26 cellular contexts compared by ENCODE assay signal in the genomic region with DNA sequence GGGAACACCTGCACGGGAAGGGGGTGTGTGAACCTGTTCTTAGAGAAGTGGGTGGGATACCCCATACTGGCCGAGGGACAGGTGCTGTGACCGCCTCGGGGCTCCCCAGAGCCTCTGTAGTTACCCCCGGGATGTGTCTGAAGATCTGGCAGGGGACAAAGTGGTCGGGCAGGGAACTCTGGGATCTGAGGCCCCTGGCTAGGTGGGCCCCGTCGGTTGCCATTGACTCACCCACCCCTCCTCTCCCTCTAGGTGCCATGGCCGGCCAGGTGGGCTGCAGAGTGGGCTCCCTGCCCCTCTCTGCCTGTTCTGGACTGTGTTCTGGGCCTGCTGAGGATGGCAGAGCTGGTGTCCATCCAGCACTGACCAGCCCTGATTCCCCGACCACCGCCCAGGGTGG. TPM values are rescaled to one million over a fixed set of nuclear protein-coding genes. Genes with fewer than 3 reads are reported as not detected.
DNase-seq lines count a peak whose midpoint lies in the region; ATAC-seq, FAIRE-seq and TF ChIP-seq lines count a peak whose summit lies in the region.
"Had no signal": no experiment of that assay in that cellular context is flagged by ENCODE, and none has a peak within 500 bp of the region (broad histone marks: within the 10 kb centered on the region; RNA-seq: fewer than 3 reads in every experiment).

No MANE protein-coding gene starts in this region.

- no peak overlapping the region for H2BK20ac ChIP-seq in H1 (ENCODE audit: low read length)

- H3K4me3 ChIP-seq in A549 (no peak overlapping the region), HEK293 (ENCODE audit: low read depth, low read length) (no peak overlapping the region), H1 (ENCODE audit: extremely low read depth in 1 of 4, insufficient read depth in 2 of 4, low read depth in 3 of 4, low read length in 4 of 4) (no peak overlapping the region), neuronal stem cell (ENCODE audit: low read length in 2 of 2) (no peak overlapping the region)
- H3K4me3 ChIP-seq: GM23338, HAP-1 had no signal

- H4K20me1 ChIP-seq in H1 (replicated peaks in 1 of 2; ENCODE audit: control insufficient read depth in 1 of 2, insufficient read depth in 2 of 2, low read length in 2 of 2) = no peaks in the 10 kb centered on the region

- no peak overlapping the region for H4K5ac ChIP-seq in H1 (ENCODE audit: insufficient read length, low read depth, low read length)

- FAIRE-seq in A549 (lab: Jason Lieb, UNC) = no peak
- no peak for FAIRE-seq in H1 (lab: Jason Lieb, UNC)
- FAIRE-seq: A204.1, GM12891, GM18507, H54 had no signal

- H3K4me3 Mint-ChIP-seq in activated naive CD8-positive, alpha-beta T cell treated with anti-CD3 and anti-CD28 coated beads for 36 hours = no peak overlapping the region
- H3K4me3 Mint-ChIP-seq: CD4-positive, alpha-beta T cell; CD8-positive, alpha-beta memory T cell; GM23338 had no signal

- POLR2A ChIA-PET in A549 (lab: Yijun Ruan, JAX) (no interaction called here), HEK293 (lab: Yijun Ruan, JAX) (no interaction called here), H1 (lab: Charles Lee; ENCODE audit: partially characterized antibody) (no interaction called here)

- H4K91ac ChIP-seq in H1 (replicated peaks; ENCODE audit: insufficient read length, low read length) (no peak overlapping the region), neuronal stem cell (ENCODE audit: low read depth, low read length, poor library complexity) (no peak overlapping the region)

- H3K4me1 ChIP-seq in A549 (peaks cover 58% of the 10 kb centered on the region), HEK293 (ENCODE audit: control insufficient read depth, insufficient read depth, low read length) (no peaks in the 10 kb centered on the region), H1 (replicated peaks in 1 of 4; ENCODE audit: control insufficient read depth in 3 of 4, insufficient read depth in 4 of 4, low read length in 3 of 4) (peaks cover 0 to 8% (median 5%) of the 10 kb centered on the region in 4 experiments; a peak in 4 of 7 replicates), neuronal stem cell (ENCODE audit: control insufficient read depth in 2 of 2, insufficient read depth in 1 of 2, low read depth in 1 of 2, low read length in 2 of 2) (peaks cover 9 to 27% of the 10 kb centered on the region in 2 donors)
- H3K4me1 ChIP-seq: HAP-1 had no signal

- H3K9me3 ChIP-seq in A549 (no peaks in the 10 kb centered on the region), HEK293 (ENCODE audit: control insufficient read depth, insufficient read depth, low read depth, low read length) (no peaks in the 10 kb centered on the region), H1 (ENCODE audit: insufficient read depth in 2 of 2, low read depth in 1 of 2, low read length in 1 of 2) (no peaks in the 10 kb centered on the region), neuronal stem cell (replicated peaks in 1 of 2; ENCODE audit: control insufficient read depth in 2 of 2, insufficient read depth in 1 of 2, low read depth in 1 of 2, low read length in 2 of 2) (no peaks in the 10 kb centered on the region)
- H3K9me3 ChIP-seq: BE2C, HAP-1 had no signal

- H3K9me3 Mint-ChIP-seq in activated naive CD8-positive, alpha-beta T cell treated with anti-CD3 and anti-CD28 coated beads for 36 hours = no peaks in the 10 kb centered on the region
- H3K9me3 Mint-ChIP-seq: CD4-positive, alpha-beta T cell; CD8-positive, alpha-beta memory T cell; GM23338 had no signal

- H3K56ac ChIP-seq in H1 (replicated peaks; ENCODE audit: insufficient read length, low read depth, low read length) = no peak overlapping the region

- no peak overlapping the region for H2AFZ ChIP-seq in H1 (ENCODE audit: low read length)
- no peak overlapping the region for H2AFZ ChIP-seq in neuronal stem cell (ENCODE audit: low read length)
- H2AFZ ChIP-seq: GM23338 had no signal

- H2BK15ac ChIP-seq in H1 (ENCODE audit: low read length) (no peak overlapping the region), neuronal stem cell (ENCODE audit: low read length) (no peak overlapping the region)

- H3K18ac ChIP-seq in H1 (ENCODE audit: extremely low read depth, low read length) (no peak overlapping the region), neuronal stem cell (ENCODE audit: low read length) (no peak overlapping the region)

- no peaks in the 10 kb centered on the region for H3K36me3 Mint-ChIP-seq in activated naive CD8-positive, alpha-beta T cell treated with anti-CD3 and anti-CD28 coated beads for 36 hours
- H3K36me3 Mint-ChIP-seq: CD8-positive, alpha-beta memory T cell had no signal

- no peak for TF ChIP-seq EP300 in A549 (IDR thresholded peaks at IDR 0.05)
- no peak for TF ChIP-seq EP300 in H1 (IDR thresholded peaks at IDR 0.05; ENCODE audit: borderline replicate concordance in 1 of 2, low read depth in 2 of 2, low read length in 2 of 2)

- peak overlapping the region; percentile 68; the same call in 1 of the 2 replicates for H4K8ac ChIP-seq in H1 (ENCODE audit: extremely low read depth, insufficient read depth, low read length)
- H4K8ac ChIP-seq in neuronal stem cell (ENCODE audit: low read depth, low read length) = no peak overlapping the region

- TF ChIP-seq RAD21 in A549 (conservative IDR thresholded peaks at IDR 0.05 in 1 of 2, IDR thresholded peaks at IDR 0.05 in 1 of 2) (no peak), H1 (IDR thresholded peaks at IDR 0.05 in 1 of 2, conservative IDR thresholded peaks at IDR 0.05 in 1 of 2; ENCODE audit: low read depth in 2 of 2, low read length in 2 of 2) (no peak)

- H3K27me3 ChIP-seq in H1 (replicated peaks in 1 of 4; ENCODE audit: control insufficient read depth in 3 of 4, extremely low read depth in 1 of 4, insufficient read depth in 3 of 4, low read length in 3 of 4) (no peaks in the 10 kb centered on the region), neuronal stem cell (ENCODE audit: control insufficient read depth in 3 of 3, insufficient read depth in 3 of 3, low read depth in 1 of 3, low read length in 3 of 3) (no peaks in the 10 kb centered on the region)
- H3K27me3 ChIP-seq: BE2C had no signal

- DNase-seq in A549 (ENCODE audit: low read depth in 1 of 2, low spot score in 1 of 2) = no peak
- DNase-seq in H1 (ENCODE audit: low read depth in 1 of 2, low spot score in 2 of 2) = no peak
- no peak for DNase-seq in neuronal stem cell (ENCODE audit: low spot score)
- DNase-seq in stimulated activated naive CD4-positive, alpha-beta T cell treated with Interleukin-2 at 50 U/mL for 16 hours (lab: John Stamatoyannopoulos, UW) = no peak
- DNase-seq in NCI-H1417 (lab: John Stamatoyannopoulos, UW) = no peak
- no peak for DNase-seq in activated CD4-positive, alpha-beta T cell treated with anti-CD3 and anti-CD28 coated beads for 1 hour
- DNase-seq in activated naive CD8-positive, alpha-beta T cell treated with anti-CD3 and anti-CD28 coated beads for 36 hours = no peak
- DNase-seq: ACHN; AML-193; BE2C; Calu3; CD4-positive, alpha-beta T cell; CD8-positive, alpha-beta memory T cell; COR-L47; DMS53; GF-D8 had no signal

- TF ChIP-seq POLR2A in A549 (IDR thresholded peaks at IDR 0.05; ENCODE audit: low read length) = no peak
- no peak for TF ChIP-seq POLR2A in H1 (IDR thresholded peaks at IDR 0.05; ENCODE audit: control extremely low read depth in 1 of 2, low read depth in 2 of 2, low read length in 2 of 2)

- H2BK5ac ChIP-seq in H1 (ENCODE audit: low read depth, low read length) (no peak overlapping the region), neuronal stem cell (ENCODE audit: low read length) (peak overlapping the region; percentile 8)

- ATAC-seq in A549 = no peak
- ATAC-seq: GM23338 had no signal

- H2BK12ac ChIP-seq in H1 (ENCODE audit: low read depth, low read length) = no peak overlapping the region
- H2BK12ac ChIP-seq in neuronal stem cell (ENCODE audit: low read length) = no peak overlapping the region

- peak overlapping the region; percentile 17 to 99; a peak in 4 of 6 replicates for H3K27ac ChIP-seq in A549
- H3K27ac ChIP-seq in HEK293 (ENCODE audit: extremely low read depth, low read depth, low read length) = no peak overlapping the region
- no peak overlapping the region for H3K27ac ChIP-seq in H1 (ENCODE audit: low read depth, low read length)
- H3K27ac ChIP-seq in neuronal stem cell (replicated peaks; ENCODE audit: low read length) = no peak overlapping the region
- H3K27ac ChIP-seq: 22Rv1, C4-2B had no signal

- CTCF ChIA-PET in A549 (lab: Yijun Ruan, JAX) (interaction anchor here (1.4 to 11.7 kb wide), 4 partner anchors 9 to 57 kb away, joined by 3 to 131 read pairs (median 32); a partner anchor contains a TSS), HEK293 (lab: Yijun Ruan, JAX) (no interaction called here), H1 (lab: Charles Lee; ENCODE audit: partially characterized antibody) (interaction anchor here (0.8 to 10.9 kb wide), 6 partner anchors 10 to 52 kb away, joined by 3 to 199 read pairs (median 3); no protein-coding TSS in a partner anchor)

- H3K36me3 ChIP-seq in HEK293 (ENCODE audit: control insufficient read depth in 2 of 2, insufficient read depth in 1 of 2, low read length in 2 of 2) = no peaks in the 10 kb centered on the region
- H3K36me3 ChIP-seq in H1 (ENCODE audit: control insufficient read depth in 2 of 4, insufficient read depth in 4 of 4, low read length in 3 of 4) = no peaks in the 10 kb centered on the region
- no peaks in the 10 kb centered on the region for H3K36me3 ChIP-seq in neuronal stem cell (replicated peaks in 1 of 2; ENCODE audit: control insufficient read depth in 2 of 2, insufficient read depth in 2 of 2, low read length in 2 of 2)
- H3K36me3 ChIP-seq: BE2C, HAP-1 had no signal

- H3K14ac ChIP-seq in H1 (ENCODE audit: insufficient read length) = no peak overlapping the region
- no peak overlapping the region for H3K14ac ChIP-seq in neuronal stem cell (ENCODE audit: low read length)

- no peaks in the 10 kb centered on the region for H3K4me1 Mint-ChIP-seq in activated naive CD8-positive, alpha-beta T cell treated with anti-CD3 and anti-CD28 coated beads for 36 hours

- 87% methylated on average over 10 of the region's 11 CpGs for WGBS in A549 (ENCODE audit: missing lambda C conversion rate)
- WGBS in H1 (ENCODE audit: extremely low coverage in 1 of 2, insufficient coverage in 1 of 2, insufficient read length in 1 of 2, insufficient replicate concordance in 2 of 2, low coverage in 1 of 2, low lambda C conversion rate in 2 of 2, missing lambda C conversion rate in 1 of 2), 2 experiments = 96% methylated on average over 11 of the region's 11 CpGs; no CpG with 5 or more reads in 1 of the 2 experiments
- WGBS in neuronal stem cell (ENCODE audit: extremely low coverage in 2 of 2, insufficient read length in 2 of 2, insufficient replicate concordance in 1 of 2), 2 donors = no CpG with 5 or more reads among the region's 11 CpGs

- no peak overlapping the region for H3K23ac ChIP-seq in H1 (ENCODE audit: insufficient read length)
- peak overlapping the region; percentile 25 for H3K23ac ChIP-seq in neuronal stem cell (ENCODE audit: low read depth, low read length, poor library complexity)

- H3K9ac ChIP-seq in H1 (replicated peaks in 1 of 4; ENCODE audit: extremely low read depth in 1 of 4, low read depth in 3 of 4, low read length in 3 of 4) = no peak overlapping the region
- H3K9ac ChIP-seq in neuronal stem cell (ENCODE audit: low read depth, low read length, poor library complexity) = no peak overlapping the region

- no peaks in the 10 kb centered on the region for H3K79me2 ChIP-seq in H1 (ENCODE audit: control insufficient read depth in 1 of 2, insufficient read depth in 2 of 2, low read length in 2 of 2)

- H3K27me3 Mint-ChIP-seq in activated naive CD8-positive, alpha-beta T cell treated with anti-CD3 and anti-CD28 coated beads for 36 hours = peaks cover 1% of the 10 kb centered on the region

- H3K23me2 ChIP-seq in H1 (ENCODE audit: low read depth, low read length) = no peaks in the 10 kb centered on the region

- H2AK5ac ChIP-seq in H1 (ENCODE audit: low read depth, low read length) (no peak overlapping the region), neuronal stem cell (ENCODE audit: low read depth, low read length) (peak overlapping the region; percentile 47)

- no peak overlapping the region for H3K27ac Mint-ChIP-seq in activated naive CD8-positive, alpha-beta T cell treated with anti-CD3 and anti-CD28 coated beads for 36 hours
- H3K27ac Mint-ChIP-seq: CD4-positive, alpha-beta T cell; CD8-positive, alpha-beta memory T cell; GM23338 had no signal

- H3K4me2 ChIP-seq in A549 = no peak overlapping the region
- no peak overlapping the region for H3K4me2 ChIP-seq in H1 (ENCODE audit: insufficient read depth in 1 of 2, low read depth in 2 of 2, low read length in 2 of 2)
- no peak overlapping the region for H3K4me2 ChIP-seq in neuronal stem cell (ENCODE audit: insufficient read depth, low read length, poor library complexity, severe bottlenecking)
- H3K4me2 ChIP-seq: GM23338 had no signal

- H3K79me1 ChIP-seq in H1 (ENCODE audit: low read depth, low read length) (no peaks in the 10 kb centered on the region), neuronal stem cell (ENCODE audit: low read depth, low read length) (no peaks in the 10 kb centered on the region)

- no peak overlapping the region for H2BK120ac ChIP-seq in H1 (replicated peaks; ENCODE audit: low read depth, low read length)
- no peak overlapping the region for H2BK120ac ChIP-seq in neuronal stem cell (ENCODE audit: low read depth, low read length)

- TF ChIP-seq CTCF in A549 (IDR thresholded peaks at IDR 0.05) (no peak), HEK293 (tag by site-specific recombination; IDR thresholded peaks at IDR 0.05) (no peak), H1 (IDR thresholded peaks at IDR 0.05; ENCODE audit: control extremely low read depth in 1 of 3, insufficient read depth in 1 of 3, low read depth in 1 of 3, low read length in 3 of 3) (no peak)

- H3K4ac ChIP-seq in H1 (replicated peaks; ENCODE audit: insufficient read length, low read depth, low read length) = no peak overlapping the region
- H3K4ac ChIP-seq in neuronal stem cell (ENCODE audit: low read length) = no peak overlapping the region

RNA-seq across cellular contexts. Expression of a gene that starts 4.3 kb away (rescaled TPM):
- 0.63 and 0.81 TPM in 2 replicates for polyA plus RNA-seq in A549 (2011; rRNA removed)
- 0.70 and 1.2 TPM in 2 replicates for polyA plus RNA-seq in A549 (2012; cell fraction: cytosol; rRNA removed)
- polyA plus RNA-seq in A549 (2012; cell fraction: nucleus; rRNA removed) = 16.7 and 18.5 TPM in 2 replicates
- polyA plus RNA-seq in A549 (2017; fragmentation: RNase III; extraction: RNeasy Plus Mini Kit Qiagen cat#74134 plus additional on column Dnase treatment) = 3.2 to 4.9 TPM (median 4.9 TPM) in 3 replicates
- polyA minus RNA-seq in A549 (2011; rRNA and poly(A)+ RNA removed) = 0.33 and 0.63 TPM in 2 replicates
- 0.41 TPM in 1 of 2 replicates, not detected in the other for total RNA-seq in H1 (2021; fragmentation: NEBNext Ultra II Directional; extraction: Animal tissue kit (Norgen Biotek cat#: 25700))
- polyA plus RNA-seq in H1 (2011; rRNA removed) = 0.11 and 0.16 TPM in 2 replicates
- polyA plus RNA-seq in H1 (2011; cell fraction: cytosol; rRNA removed) = 0.16 TPM
- polyA plus RNA-seq in H1 (2011; cell fraction: nucleus; rRNA removed) = 0.77 TPM
- 0.19 TPM in 1 of 4 replicates, not detected in the others for polyA plus RNA-seq in H1 (2012, experiment 1 of 2)
- polyA plus RNA-seq in H1 (2012, experiment 2 of 2) = not detected
- 0.06 TPM for polyA plus RNA-seq in H1 (2013, experiment 1 of 2)
- polyA plus RNA-seq in H1 (2013, experiment 2 of 2) = 0.06 TPM
- not detected in 2 replicates for polyA minus RNA-seq in H1 (2011; rRNA and poly(A)+ RNA removed)
- polyA minus RNA-seq in H1 (2011; cell fraction: cytosol; rRNA and poly(A)+ RNA removed) = not detected
- not detected for polyA minus RNA-seq in H1 (2011; cell fraction: nucleus; rRNA and poly(A)+ RNA removed)
- polyA plus RNA-seq in neuronal stem cell (2013, experiment 1 of 2) = 0.03 TPM
- polyA plus RNA-seq in neuronal stem cell (2013, experiment 2 of 2) = 0.06 TPM
- under 1 TPM; 0.23 to 0.34 TPM for total RNA-seq in activated naive CD8-positive, alpha-beta T cell treated with anti-CD3 and anti-CD28 coated beads for 36 hours
- total RNA-seq: CD4-positive, alpha-beta T cell; CD8-positive, alpha-beta memory T cell had no signal
- polyA plus RNA-seq: CD8-positive, alpha-beta memory T cell had no signal

RNA-seq across cellular contexts. Expression of a gene that starts 14.3 kb away (rescaled TPM):
- polyA plus RNA-seq in A549 (2011; rRNA removed) (5.8 and 6.4 TPM in 2 replicates), A549 (2017; fragmentation: RNase III; extraction: RNeasy Plus Mini Kit Qiagen cat#74134 plus additional on column Dnase treatment) (6.3 to 9.7 TPM (median 8.4 TPM) in 3 replicates), H1 (2011; rRNA removed) (17.0 and 21.9 TPM in 2 replicates)
- polyA plus RNA-seq in A549 (2012; cell fraction: cytosol; rRNA removed) = 3.4 and 5.3 TPM in 2 replicates
- polyA plus RNA-seq in A549 (2012; cell fraction: nucleus; rRNA removed) = 9.6 and 12.0 TPM in 2 replicates
- polyA minus RNA-seq in A549 (2011; rRNA and poly(A)+ RNA removed) = 4.5 and 6.3 TPM in 2 replicates
- 6.6 and 6.9 TPM in 2 replicates for total RNA-seq in H1 (2021; fragmentation: NEBNext Ultra II Directional; extraction: Animal tissue kit (Norgen Biotek cat#: 25700))
- polyA plus RNA-seq in H1 (2011; cell fraction: cytosol; rRNA removed) = 13.2 TPM
- polyA plus RNA-seq in H1 (2011; cell fraction: nucleus; rRNA removed) = 27.5 TPM
- 4.5 to 10.2 TPM (median 8.1 TPM) in 4 replicates for polyA plus RNA-seq in H1 (2012, experiment 1 of 2)
- 6.7 TPM for polyA plus RNA-seq in H1 (2012, experiment 2 of 2)
- 8.1 TPM for polyA plus RNA-seq in H1 (2013, experiment 1 of 2)
- 5.9 TPM for polyA plus RNA-seq in H1 (2013, experiment 2 of 2)
- 5.3 and 5.5 TPM in 2 replicates for polyA minus RNA-seq in H1 (2011; rRNA and poly(A)+ RNA removed)
- polyA minus RNA-seq in H1 (2011; cell fraction: cytosol; rRNA and poly(A)+ RNA removed) = 4.3 TPM
- 7.0 TPM for polyA minus RNA-seq in H1 (2011; cell fraction: nucleus; rRNA and poly(A)+ RNA removed)
- 39.2 TPM for polyA plus RNA-seq in neuronal stem cell (2013, experiment 1 of 2)
- polyA plus RNA-seq in neuronal stem cell (2013, experiment 2 of 2) = 40.2 TPM
- total RNA-seq in activated naive CD8-positive, alpha-beta T cell treated with anti-CD3 and anti-CD28 coated beads for 36 hours = not detected
- total RNA-seq: Calu3; CD4-positive, alpha-beta T cell; CD8-positive, alpha-beta memory T cell had no signal
- polyA plus RNA-seq: CD8-positive, alpha-beta memory T cell had no signal

RNA-seq across cellular contexts. Expression of a gene that starts 24.1 kb away (rescaled TPM):
- 31.4 and 31.8 TPM in 2 replicates for polyA plus RNA-seq in A549 (2011; rRNA removed)
- polyA plus RNA-seq in A549 (2012; cell fraction: cytosol; rRNA removed) = 20.9 and 23.8 TPM in 2 replicates
- 23.7 and 28.7 TPM in 2 replicates for polyA plus RNA-seq in A549 (2012; cell fraction: nucleus; rRNA removed)
- polyA plus RNA-seq in A549 (2017; fragmentation: RNase III; extraction: RNeasy Plus Mini Kit Qiagen cat#74134 plus additional on column Dnase treatment) = 33.4 to 37.9 TPM (median 37.8 TPM) in 3 replicates
- polyA minus RNA-seq in A549 (2011; rRNA and poly(A)+ RNA removed) = 27.1 and 30.7 TPM in 2 replicates
- 66.0 and 66.1 TPM in 2 replicates for total RNA-seq in H1 (2021; fragmentation: NEBNext Ultra II Directional; extraction: Animal tissue kit (Norgen Biotek cat#: 25700))
- polyA plus RNA-seq in H1 (2011; rRNA removed) = 32.8 and 38.3 TPM in 2 replicates
- 41.4 TPM for polyA plus RNA-seq in H1 (2011; cell fraction: cytosol; rRNA removed)
- 41.1 TPM for polyA plus RNA-seq in H1 (2011; cell fraction: nucleus; rRNA removed)
- polyA plus RNA-seq in H1 (2012, experiment 1 of 2) = 46.9 to 54.7 TPM (median 49.9 TPM) in 4 replicates
- 35.5 TPM for polyA plus RNA-seq in H1 (2012, experiment 2 of 2)
- polyA plus RNA-seq in H1 (2013, experiment 1 of 2) = 44.4 TPM
- 44.2 TPM for polyA plus RNA-seq in H1 (2013, experiment 2 of 2)
- 42.5 and 44.7 TPM in 2 replicates for polyA minus RNA-seq in H1 (2011; rRNA and poly(A)+ RNA removed)
- 40.8 TPM for polyA minus RNA-seq in H1 (2011; cell fraction: cytosol; rRNA and poly(A)+ RNA removed)
- polyA minus RNA-seq in H1 (2011; cell fraction: nucleus; rRNA and poly(A)+ RNA removed) = 22.0 TPM
- polyA plus RNA-seq in neuronal stem cell (2013, experiment 1 of 2) = 33.5 TPM
- polyA plus RNA-seq in neuronal stem cell (2013, experiment 2 of 2) = 33.7 TPM
- 10 to 100 TPM; 47.4 to 48.3 TPM for total RNA-seq in activated naive CD8-positive, alpha-beta T cell treated with anti-CD3 and anti-CD28 coated beads for 36 hours

RNA-seq across cellular contexts. Expression of a gene that starts 32.6 kb away (rescaled TPM):
- 41.0 and 43.5 TPM in 2 replicates for polyA plus RNA-seq in A549 (2011; rRNA removed)
- polyA plus RNA-seq in A549 (2012; cell fraction: cytosol; rRNA removed) = 63.2 and 87.0 TPM in 2 replicates
- 528 and 670 TPM in 2 replicates for polyA plus RNA-seq in A549 (2012; cell fraction: nucleus; rRNA removed)
- 89.4 to 106 TPM (median 102 TPM) in 3 replicates for polyA plus RNA-seq in A549 (2017; fragmentation: RNase III; extraction: RNeasy Plus Mini Kit Qiagen cat#74134 plus additional on column Dnase treatment)
- 36.9 and 58.2 TPM in 2 replicates for polyA minus RNA-seq in A549 (2011; rRNA and poly(A)+ RNA removed)
- 93.0 and 100 TPM in 2 replicates for total RNA-seq in H1 (2021; fragmentation: NEBNext Ultra II Directional; extraction: Animal tissue kit (Norgen Biotek cat#: 25700))
- polyA plus RNA-seq in H1 (2011; rRNA removed) = 93.7 and 136 TPM in 2 replicates
- polyA plus RNA-seq in H1 (2011; cell fraction: cytosol; rRNA removed) = 110 TPM
- 723 TPM for polyA plus RNA-seq in H1 (2011; cell fraction: nucleus; rRNA removed)
- polyA plus RNA-seq in H1 (2012, experiment 1 of 2) = 84.2 to 119 TPM (median 111 TPM) in 4 replicates
- polyA plus RNA-seq in H1 (2012, experiment 2 of 2) = 65.8 TPM
- 59.7 TPM for polyA plus RNA-seq in H1 (2013, experiment 1 of 2)
- 49.0 TPM for polyA plus RNA-seq in H1 (2013, experiment 2 of 2)
- 37.5 and 49.1 TPM in 2 replicates for polyA minus RNA-seq in H1 (2011; rRNA and poly(A)+ RNA removed)
- polyA minus RNA-seq in H1 (2011; cell fraction: cytosol; rRNA and poly(A)+ RNA removed) = 44.3 TPM
- polyA minus RNA-seq in H1 (2011; cell fraction: nucleus; rRNA and poly(A)+ RNA removed) = 123 TPM
- 60.7 TPM for polyA plus RNA-seq in neuronal stem cell (2013, experiment 1 of 2)
- 56.3 TPM for polyA plus RNA-seq in neuronal stem cell (2013, experiment 2 of 2)
- total RNA-seq in activated naive CD8-positive, alpha-beta T cell treated with anti-CD3 and anti-CD28 coated beads for 36 hours = 10 to 100 TPM; 62.5 to 66.6 TPM

RNA-seq across cellular contexts. Expression of a gene that starts 53.0 kb away (rescaled TPM):
- polyA plus RNA-seq in A549 (2011; rRNA removed) (0.21 and 0.29 TPM in 2 replicates), A549 (2017; fragmentation: RNase III; extraction: RNeasy Plus Mini Kit Qiagen cat#74134 plus additional on column Dnase treatment) (0.91 to 0.93 TPM (median 0.92 TPM) in 3 replicates), H1 (2011; rRNA removed) (0.21 and 0.61 TPM in 2 replicates)
- polyA plus RNA-seq in A549 (2012; cell fraction: cytosol; rRNA removed) = 0.16 and 0.17 TPM in 2 replicates
- 3.0 and 4.2 TPM in 2 replicates for polyA plus RNA-seq in A549 (2012; cell fraction: nucleus; rRNA removed)
- 0.25 and 0.49 TPM in 2 replicates for polyA minus RNA-seq in A549 (2011; rRNA and poly(A)+ RNA removed)
- 0.17 and 0.19 TPM in 2 replicates for total RNA-seq in H1 (2021; fragmentation: NEBNext Ultra II Directional; extraction: Animal tissue kit (Norgen Biotek cat#: 25700))
- polyA plus RNA-seq in H1 (2011; cell fraction: cytosol; rRNA removed) = 0.41 TPM
- polyA plus RNA-seq in H1 (2011; cell fraction: nucleus; rRNA removed) = 5.9 TPM
- 0.08 to 1.0 TPM (median 0.66 TPM) in 4 replicates for polyA plus RNA-seq in H1 (2012, experiment 1 of 2)
- polyA plus RNA-seq in H1 (2012, experiment 2 of 2) = 0.07 TPM
- 0.06 TPM for polyA plus RNA-seq in H1 (2013, experiment 1 of 2)
- 0.06 TPM for polyA plus RNA-seq in H1 (2013, experiment 2 of 2)
- 0.07 and 0.09 TPM in 2 replicates for polyA minus RNA-seq in H1 (2011; rRNA and poly(A)+ RNA removed)
- polyA minus RNA-seq in H1 (2011; cell fraction: cytosol; rRNA and poly(A)+ RNA removed) = 0.37 TPM
- 1.9 TPM for polyA minus RNA-seq in H1 (2011; cell fraction: nucleus; rRNA and poly(A)+ RNA removed)
- polyA plus RNA-seq in neuronal stem cell (2013, experiment 1 of 2) = 0.13 TPM
- 0.08 TPM for polyA plus RNA-seq in neuronal stem cell (2013, experiment 2 of 2)
- total RNA-seq in activated naive CD8-positive, alpha-beta T cell treated with anti-CD3 and anti-CD28 coated beads for 36 hours = under 1 TPM in 1 of 2 experiments, not detected in 1; 0.08 TPM
- total RNA-seq: Calu3, G401 had no signal
- polyA plus RNA-seq: CD8-positive, alpha-beta memory T cell had no signal

Comparison
In these comparisons a context has a peak if more than half of its experiments do, and no peak if none do; other contexts are left out.
1. H3K27ac ChIP-seq: peak in A549 (2 of 2); none in HEK293 (single experiment), H1 (single experiment) and neuronal stem cell (single experiment).